In genomic region chr9:128322342-128323191, GRCh38 we compare ENCODE assay signal across 8 cellular contexts. TPM values are rescaled to one million over a fixed set of nuclear protein-coding genes. Genes with fewer than 3 reads are reported as not detected.
DNase-seq lines count a peak whose midpoint lies in the region; ATAC-seq and TF ChIP-seq lines count a peak whose summit lies in the region.

TSS of gene COQ4 (plus strand) at chr9:128322839. CDS start at chr9:128322859, 20 bp downstream.
TSS of gene TRUB2 (minus strand) at chr9:128322447. CDS start at chr9:128322408, 39 bp downstream.

- H3K4me3 ChIP-seq in BJ (ENCODE audit: low read depth, low read length) = peak within 1 kb of the TSS; percentile 64

- CTCF ChIA-PET in BJ (lab: Yijun Ruan, JAX) = interaction anchor here (1.0 to 1.2 kb wide), 2 partner anchors 24 to 27 kb away, joined by 3 read pairs; no protein-coding TSS in a partner anchor

- DNase-seq in BJ (ENCODE audit: low read depth) = peak; percentile 73
- DNase-seq in NCI-H526 (lab: John Stamatoyannopoulos, UW) = peak; percentile 85 to 94
- peak; percentile 95 for DNase-seq in activated CD4-positive, alpha-beta T cell treated with anti-CD3 and anti-CD28 coated beads for 48 hours
- peak; percentile 86 to 92 (median 87) for DNase-seq in stimulated activated CD4-positive, alpha-beta T cell treated with anti-CD3 and anti-CD28 coated beads, Interleukin-1b, Interleukin-23, amount 100 ng/mL, for 24 hours (ENCODE audit: low read depth in 4 of 4, low spot score in 1 of 4)

- H3K27ac ChIP-seq in cingulate gyrus (ENCODE audit: low read depth, low read length) = peak within 1 kb of the TSS; percentile 99
- peak within 1 kb of the TSS; percentile 98 for H3K27ac ChIP-seq in layer of hippocampus (ENCODE audit: low read depth, low read length)

- no peaks in the 10 kb centered on the region for H3K27me3 ChIP-seq in BJ (ENCODE audit: control insufficient read depth, insufficient read depth, low read length)
- no peaks in the 10 kb centered on the region for H3K27me3 ChIP-seq in layer of hippocampus (ENCODE audit: control insufficient read depth, insufficient read depth, low read length)

- POLR2A ChIA-PET in BJ (lab: Charles Lee) = no interaction called here

- ATAC-seq in GM19324 (IDR thresholded peaks at IDR 0.05; ENCODE audit: low FRiP score, unreplicated experiment) (peak; percentile 86), HG03460 (IDR thresholded peaks at IDR 0.05; ENCODE audit: unreplicated experiment) (peak; percentile 87)

- no peak for TF ChIP-seq CTCF in BJ (IDR thresholded peaks at IDR 0.05; ENCODE audit: insufficient read depth, low read depth, low read length)

- peaks cover 5% of the 10 kb centered on the region for H3K36me3 ChIP-seq in BJ (ENCODE audit: control insufficient read depth, insufficient read depth, low read length)

RNA-seq across cellular contexts. Expression of gene COQ4, which starts in this region (rescaled TPM):
- 27.3 and 34.6 TPM in 2 replicates for polyA plus RNA-seq in BJ (2011; rRNA removed)
- polyA minus RNA-seq in BJ (2011; rRNA and poly(A)+ RNA removed) = 20.1 and 24.8 TPM in 2 replicates

RNA-seq across cellular contexts. Expression of gene TRUB2, which starts in this region (rescaled TPM):
- 20.6 and 25.9 TPM in 2 replicates for polyA plus RNA-seq in BJ (2011; rRNA removed)
- polyA minus RNA-seq in BJ (2011; rRNA and poly(A)+ RNA removed) = 14.6 and 29.9 TPM in 2 replicates

Comparison
In these comparisons a context has a peak if more than half of its experiments do, and no peak if none do; other contexts are left out.
1. Peak in every context shown above with its lines: DNase-seq, ATAC-seq, H3K4me3 ChIP-seq and H3K27ac ChIP-seq.